Comparison of ENCODE assay signal across 28 cellular contexts in genomic region chr6:20252311-20252710, GRCh38. TPM values are rescaled to one million over a fixed set of nuclear protein-coding genes. Genes with fewer than 3 reads are reported as not detected.
DNase-seq lines count a peak whose midpoint lies in the region; ATAC-seq lines count a peak whose summit lies in the region.
"Had no signal": no experiment of that assay in that cellular context is flagged by ENCODE, and none has a peak within 500 bp of the region (broad histone marks: within the 10 kb centered on the region; RNA-seq: fewer than 3 reads in every experiment).

No MANE protein-coding gene starts in this region.

- no peaks in the 10 kb centered on the region for H3K27me3 Mint-ChIP-seq in stimulated activated naive CD8-positive, alpha-beta T cell treated with anti-CD3 and anti-CD28 coated beads, Interleukin-15, Interleukin-2, amounts not matched to agents 100 ng/mL and 50 ng/mL, for 24 hours
- no peaks in the 10 kb centered on the region for H3K27me3 Mint-ChIP-seq in activated naive CD8-positive, alpha-beta T cell treated with anti-CD3 and anti-CD28 coated beads for 36 hours
- H3K27me3 Mint-ChIP-seq: activated CD4-positive, alpha-beta memory T cell treated with anti-CD3 and anti-CD28 coated beads for 36 hours; dendritic cell treated with granulocyte-macrophage colony-stimulating factor and Interleukin-4, amounts not matched to agents 40 ng/mL and 50 ng/mL, for 4 days had no signal

- 67 to 75% methylated on average over 6 of the region's 6 CpGs for WGBS in esophagus, 2 donors

- no peaks in the 10 kb centered on the region for H3K9me3 Mint-ChIP-seq in stimulated activated naive CD8-positive, alpha-beta T cell treated with anti-CD3 and anti-CD28 coated beads, Interleukin-15, Interleukin-2, amounts not matched to agents 100 ng/mL and 50 ng/mL, for 24 hours
- no peaks in the 10 kb centered on the region for H3K9me3 Mint-ChIP-seq in activated naive CD8-positive, alpha-beta T cell treated with anti-CD3 and anti-CD28 coated beads for 36 hours
- H3K9me3 Mint-ChIP-seq: activated CD4-positive, alpha-beta memory T cell treated with anti-CD3 and anti-CD28 coated beads for 36 hours; activated T-cell treated with anti-CD3 and anti-CD28 coated beads, Interleukin-2, amount 50 U/mL, for 72 hours; dendritic cell treated with granulocyte-macrophage colony-stimulating factor and Interleukin-4, amounts not matched to agents 40 ng/mL and 50 ng/mL, for 4 days; natural killer cell treated with Interleukin-12 subunit alpha and Interleukin-12 subunit beta and Interleukin-15 and Interleukin-18, amount 100 ng/mL, for 72 hours had no signal

- no peaks in the 10 kb centered on the region for H3K9me3 ChIP-seq in esophagus (ENCODE audit: control insufficient read depth in 2 of 2, insufficient read depth in 1 of 2, low read depth in 1 of 2, low read length in 1 of 2)
- H3K9me3 ChIP-seq: BLaER1 treated with 17β-estradiol and CSF1 and Interleukin-3, amounts not matched to agents 10 nM and 100 nM; gastroesophageal sphincter; psoas muscle; sigmoid colon had no signal

- H3K36me3 ChIP-seq in esophagus (ENCODE audit: control insufficient read depth in 2 of 2, insufficient read depth in 2 of 2, low read length in 1 of 2): no peaks in the 10 kb centered on the region
- H3K36me3 ChIP-seq: BLaER1 treated with 17β-estradiol and CSF1 and Interleukin-3, amounts not matched to agents 10 nM and 100 nM; gastroesophageal sphincter; sigmoid colon had no signal

- peak overlapping the region; percentile 62 to 77 for H3K27ac ChIP-seq in esophagus (ENCODE audit: low read depth in 2 of 2, low read length in 1 of 2)
- H3K27ac ChIP-seq: 22Rv1; BLaER1 treated with 17β-estradiol and CSF1 and Interleukin-3, amounts not matched to agents 10 nM and 100 nM; gastroesophageal sphincter; psoas muscle; sigmoid colon had no signal

- no peaks in the 10 kb centered on the region for H3K4me1 Mint-ChIP-seq in stimulated activated naive CD8-positive, alpha-beta T cell treated with anti-CD3 and anti-CD28 coated beads, Interleukin-15, Interleukin-2, amounts not matched to agents 100 ng/mL and 50 ng/mL, for 24 hours (ENCODE audit: low read depth)
- H3K4me1 Mint-ChIP-seq in activated naive CD8-positive, alpha-beta T cell treated with anti-CD3 and anti-CD28 coated beads for 36 hours: no peaks in the 10 kb centered on the region

- no peak for ATAC-seq in stimulated activated naive CD8-positive, alpha-beta T cell treated with anti-CD3 and anti-CD28 coated beads, Interleukin-15, Interleukin-2, amounts not matched to agents 100 U/mL and 50 U/mL, for 24 hours
- no peak for ATAC-seq in HG02970 (IDR thresholded peaks at IDR 0.05; ENCODE audit: low FRiP score, unreplicated experiment)
- no peak for ATAC-seq in HG03135 (IDR thresholded peaks at IDR 0.05; ENCODE audit: unreplicated experiment)
- ATAC-seq: activated T-cell treated with anti-CD3 and anti-CD28 coated beads, Interleukin-2, amount 50 U/mL, for 72 hours; gastroesophageal sphincter; natural killer cell treated with Interleukin-12 subunit alpha and Interleukin-12 subunit beta and Interleukin-15 and Interleukin-18, amount 100 ng/mL, for 72 hours; Panc1; psoas muscle had no signal

- H3K27ac Mint-ChIP-seq in stimulated activated naive CD8-positive, alpha-beta T cell treated with anti-CD3 and anti-CD28 coated beads, Interleukin-15, Interleukin-2, amounts not matched to agents 100 ng/mL and 50 ng/mL, for 24 hours: peak overlapping the region; percentile 33
- H3K27ac Mint-ChIP-seq in activated naive CD8-positive, alpha-beta T cell treated with anti-CD3 and anti-CD28 coated beads for 36 hours: no peak overlapping the region
- H3K27ac Mint-ChIP-seq: activated CD4-positive, alpha-beta memory T cell treated with anti-CD3 and anti-CD28 coated beads for 36 hours; activated T-cell treated with anti-CD3 and anti-CD28 coated beads, Interleukin-2, amount 50 U/mL, for 72 hours; dendritic cell treated with granulocyte-macrophage colony-stimulating factor and Interleukin-4, amounts not matched to agents 40 ng/mL and 50 ng/mL, for 4 days; natural killer cell treated with Interleukin-12 subunit alpha and Interleukin-12 subunit beta and Interleukin-15 and Interleukin-18, amount 100 ng/mL, for 72 hours had no signal

- DNase-seq in DMS 273 (lab: John Stamatoyannopoulos, UW; ENCODE audit: unreplicated experiment) (peak; percentile 57), DMS 273 treated with DMSO at 0.1 percent for 48 hours (lab: John Stamatoyannopoulos, UW) (no peak)
- no peak for DNase-seq in stimulated activated naive CD8-positive, alpha-beta T cell treated with anti-CD3 and anti-CD28 coated beads, Interleukin-15, Interleukin-2, amounts not matched to agents 100 U/mL and 50 U/mL, for 24 hours
- DNase-seq in activated naive CD8-positive, alpha-beta T cell treated with anti-CD3 and anti-CD28 coated beads for 36 hours: no peak
- DNase-seq: activated CD4-positive, alpha-beta memory T cell treated with anti-CD3 and anti-CD28 coated beads for 36 hours; activated CD4-positive, CD25-positive, alpha-beta regulatory T cell treated with anti-CD3 and anti-CD28 coated beads, Interleukin-2, amount 50 U/mL, for 72 hours; activated naive CD4-positive, alpha-beta T cell; activated T-cell treated with anti-CD3 and anti-CD28 coated beads, Interleukin-2, amount 50 U/mL, for 72 hours; central memory CD4-positive, alpha-beta T cell; HCEC 1CT; hippocampal formation; Kasumi-1; NCI-H1694; NCI-H526; psoas muscle; sigmoid colon; stimulated activated CD4-positive, alpha-beta T cell treated with anti-CD3 and anti-CD28 coated beads, Interleukin-4, amount 100 ng/mL, for 24 hours; substantia nigra had no signal

- H3K36me3 Mint-ChIP-seq in stimulated activated naive CD8-positive, alpha-beta T cell treated with anti-CD3 and anti-CD28 coated beads, Interleukin-15, Interleukin-2, amounts not matched to agents 100 ng/mL and 50 ng/mL, for 24 hours (ENCODE audit: low read depth): no peaks in the 10 kb centered on the region
- H3K36me3 Mint-ChIP-seq in activated naive CD8-positive, alpha-beta T cell treated with anti-CD3 and anti-CD28 coated beads for 36 hours: no peaks in the 10 kb centered on the region
- H3K36me3 Mint-ChIP-seq: activated CD4-positive, alpha-beta memory T cell treated with anti-CD3 and anti-CD28 coated beads for 36 hours; natural killer cell treated with Interleukin-12 subunit alpha and Interleukin-12 subunit beta and Interleukin-15 and Interleukin-18, amount 100 ng/mL, for 72 hours had no signal

- H3K27me3 ChIP-seq in esophagus (ENCODE audit: control insufficient read depth in 1 of 2, insufficient read depth in 2 of 2, low read length in 2 of 2): no peaks in the 10 kb centered on the region
- H3K27me3 ChIP-seq: BLaER1 treated with 17β-estradiol and CSF1 and Interleukin-3, amounts not matched to agents 10 nM and 100 nM; gastroesophageal sphincter; sigmoid colon had no signal

- H3K4me1 ChIP-seq in esophagus (ENCODE audit: control insufficient read depth in 2 of 2, insufficient read depth in 2 of 2, low read length in 1 of 2): no peaks in the 10 kb centered on the region
- H3K4me1 ChIP-seq: gastroesophageal sphincter, psoas muscle, sigmoid colon had no signal

- H3K4me3 ChIP-seq in esophagus (ENCODE audit: low read depth in 1 of 2, low read length in 2 of 2): no peak overlapping the region
- H3K4me3 ChIP-seq: BLaER1 treated with 17β-estradiol and CSF1 and Interleukin-3, amounts not matched to agents 10 nM and 100 nM; gastroesophageal sphincter; psoas muscle; sigmoid colon had no signal

- no peak overlapping the region for H3K4me3 Mint-ChIP-seq in stimulated activated naive CD8-positive, alpha-beta T cell treated with anti-CD3 and anti-CD28 coated beads, Interleukin-15, Interleukin-2, amounts not matched to agents 100 ng/mL and 50 ng/mL, for 24 hours
- no peak overlapping the region for H3K4me3 Mint-ChIP-seq in activated naive CD8-positive, alpha-beta T cell treated with anti-CD3 and anti-CD28 coated beads for 36 hours
- H3K4me3 Mint-ChIP-seq: activated CD4-positive, alpha-beta memory T cell treated with anti-CD3 and anti-CD28 coated beads for 36 hours; activated T-cell treated with anti-CD3 and anti-CD28 coated beads, Interleukin-2, amount 50 U/mL, for 72 hours; dendritic cell treated with granulocyte-macrophage colony-stimulating factor and Interleukin-4, amounts not matched to agents 40 ng/mL and 50 ng/mL, for 4 days; natural killer cell treated with Interleukin-12 subunit alpha and Interleukin-12 subunit beta and Interleukin-15 and Interleukin-18, amount 100 ng/mL, for 72 hours had no signal

RNA-seq across cellular contexts. Expression of gene MBOAT1, which starts 40.0 kb away (rescaled TPM):
- 1 to 10 TPM; 5.9 to 6.6 TPM for polyA plus RNA-seq in esophagus
- 1 to 10 TPM; 4.5 to 5.1 TPM for total RNA-seq in activated naive CD8-positive, alpha-beta T cell treated with anti-CD3 and anti-CD28 coated beads for 36 hours
